Comparison of ENCODE assay signal across 19 cellular contexts in genomic region chr10:16907720-16908119, GRCh38.
"Had no signal": no experiment of that assay in that cellular context is flagged by ENCODE, and none has a peak within 500 bp of the region (broad histone marks: within the 10 kb centered on the region; RNA-seq: fewer than 3 reads in every experiment).

No MANE protein-coding gene starts in this region.

- H3K27ac ChIP-seq: epithelial cell of prostate, heart left ventricle, parathyroid adenoma, tibial artery, VCaP had no signal

- H3K9ac ChIP-seq: parathyroid adenoma had no signal

- H2AFZ ChIP-seq: parathyroid adenoma had no signal

- ATAC-seq: heart left ventricle, left ventricle myocardium superior, right cardiac atrium, T-helper 17 cell had no signal

- H3K79me2 ChIP-seq: parathyroid adenoma had no signal

- H3K27me3 ChIP-seq: heart left ventricle, tibial artery had no signal

- H3K4me3 Mint-ChIP-seq: activated CD4-positive, alpha-beta memory T cell treated with anti-CD3 and anti-CD28 coated beads for 36 hours; activated naive CD8-positive, alpha-beta T cell; nephron progenitor cell; stimulated activated naive CD8-positive, alpha-beta T cell treated with anti-CD3 and anti-CD28 coated beads, Interleukin-15, Interleukin-2, amounts not matched to agents 100 ng/mL and 50 ng/mL, for 24 hours; T-helper 17 cell had no signal

- H3K36me3 ChIP-seq: heart left ventricle, tibial artery had no signal

- H3K27ac Mint-ChIP-seq: activated CD4-positive, alpha-beta memory T cell treated with anti-CD3 and anti-CD28 coated beads for 36 hours; activated naive CD8-positive, alpha-beta T cell; nephron progenitor cell; stimulated activated naive CD8-positive, alpha-beta T cell treated with anti-CD3 and anti-CD28 coated beads, Interleukin-15, Interleukin-2, amounts not matched to agents 100 ng/mL and 50 ng/mL, for 24 hours; T-helper 17 cell had no signal

- H3K27me3 Mint-ChIP-seq: activated CD4-positive, alpha-beta memory T cell treated with anti-CD3 and anti-CD28 coated beads for 36 hours; activated naive CD8-positive, alpha-beta T cell; stimulated activated naive CD8-positive, alpha-beta T cell treated with anti-CD3 and anti-CD28 coated beads, Interleukin-15, Interleukin-2, amounts not matched to agents 100 ng/mL and 50 ng/mL, for 24 hours; T-helper 17 cell had no signal

- DNase-seq: activated CD4-positive, alpha-beta memory T cell treated with anti-CD3 and anti-CD28 coated beads for 36 hours; activated CD4-positive, alpha-beta T cell treated with anti-CD3 and anti-CD28 coated beads for 1 hour; activated gamma-delta T cell treated with Interleukin-2 at 50 U/mL for 16 hours; activated T-cell treated with anti-CD3 and anti-CD28 coated beads, Interleukin-2, amount 50 U/mL, for 1 hour; amniotic stem cell; heart left ventricle; left ventricle myocardium superior; nephron progenitor cell; nucleus accumbens; right cardiac atrium; stimulated activated CD4-positive, alpha-beta T cell treated with anti-CD3 and anti-CD28 coated beads, Interleukin-4, amount 100 ng/mL, for 24 hours; SW 1271; T-helper 17 cell; tibial artery had no signal

- H3K4me1 ChIP-seq: parathyroid adenoma had no signal

- H3K4me3 ChIP-seq: heart left ventricle, tibial artery had no signal

- H3K9me3 Mint-ChIP-seq: activated CD4-positive, alpha-beta memory T cell treated with anti-CD3 and anti-CD28 coated beads for 36 hours; stimulated activated naive CD8-positive, alpha-beta T cell treated with anti-CD3 and anti-CD28 coated beads, Interleukin-15, Interleukin-2, amounts not matched to agents 100 ng/mL and 50 ng/mL, for 24 hours had no signal

- H3K9me3 ChIP-seq: heart left ventricle, tibial artery had no signal
